8 cellular contexts compared by ENCODE assay signal in the genomic region with DNA sequence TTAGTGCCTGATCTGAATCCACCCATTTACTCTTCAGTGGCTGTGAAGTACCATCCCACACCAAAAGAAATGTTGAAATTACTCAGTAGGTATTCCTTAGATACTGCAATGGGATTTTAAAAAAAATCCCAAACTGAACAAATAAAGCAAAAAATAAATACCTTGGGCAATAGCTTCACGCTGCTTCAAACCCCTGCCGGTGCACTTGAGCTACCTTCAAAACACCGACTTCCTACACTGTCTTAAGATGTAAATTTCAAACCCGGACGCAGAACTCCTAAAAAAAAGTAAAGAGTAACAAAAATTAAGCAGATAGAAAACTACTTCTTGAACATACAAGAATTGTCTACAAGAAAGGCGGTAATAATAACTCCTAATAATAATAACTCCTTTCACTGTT. TPM values are rescaled to one million over a fixed set of nuclear protein-coding genes. Genes with fewer than 3 reads are reported as not detected.
A peak's percentile ranks its signal among the peaks of the same experiment; 100 is the strongest.
DNase-seq lines count a peak whose midpoint lies in the region; ATAC-seq and TF ChIP-seq lines count a peak whose summit lies in the region.

No MANE protein-coding gene starts in this region.

- no peaks in the 10 kb centered on the region for H3K27me3 ChIP-seq in Karpas-422 (ENCODE audit: low read length)

- no peak for TF ChIP-seq CTCF in epithelial cell of esophagus (IDR thresholded peaks at IDR 0.05; ENCODE audit: insufficient read depth, low read depth, low read length, missing control alignments)
- no peak for TF ChIP-seq CTCF in nephron progenitor cell (IDR thresholded peaks at IDR 0.05)

- no peak overlapping the region for H2AFZ ChIP-seq in Karpas-422 (ENCODE audit: low read length)

- H3K9me3 ChIP-seq in Karpas-422 (ENCODE audit: low read length), result no peaks in the 10 kb centered on the region

- peaks cover 19% of the 10 kb centered on the region for H3K4me1 Mint-ChIP-seq in stimulated activated naive CD8-positive, alpha-beta T cell treated with anti-CD3 and anti-CD28 coated beads, Interleukin-15, amount 100 ng/mL, for 72 hours
- H3K4me1 Mint-ChIP-seq in nephron progenitor cell, result peaks cover 47% of the 10 kb centered on the region

- H3K9ac ChIP-seq in Karpas-422 (ENCODE audit: low read length), result no peak overlapping the region

- H3K4me3 ChIP-seq in epithelial cell of esophagus (ENCODE audit: low read length) (peak overlapping the region; percentile 41), Karpas-422 (ENCODE audit: low read length) (no peak overlapping the region)

- H3K36me3 ChIP-seq in Karpas-422 (ENCODE audit: insufficient read depth, low read length), result no peaks in the 10 kb centered on the region

- no peak overlapping the region for H3K4me2 ChIP-seq in Karpas-422 (ENCODE audit: low read depth, low read length, poor library complexity, severe bottlenecking)

- no peaks in the 10 kb centered on the region for H3K4me1 ChIP-seq in Karpas-422 (ENCODE audit: low read length)

- no peak for DNase-seq in stimulated activated naive CD8-positive, alpha-beta T cell treated with anti-CD3 and anti-CD28 coated beads, Interleukin-15, amount 100 ng/mL, for 72 hours
- no peak for DNase-seq in stimulated activated naive CD8-positive, alpha-beta T cell treated with anti-CD3 and anti-CD28 coated beads, Interleukin-15, Interleukin-2, amounts not matched to agents 100 U/mL and 50 U/mL, for 24 hours
- no peak for DNase-seq in epithelial cell of esophagus (ENCODE audit: low read depth)
- DNase-seq in nephron progenitor cell, result no peak
- no peak for DNase-seq in Karpas-422
- no peak for DNase-seq in left colon
- DNase-seq in NCI-H1105 treated with DMSO at 0.1 percent for 48 hours (lab: John Stamatoyannopoulos, UW), result no peak
- no peak for DNase-seq in KG1 (lab: John Stamatoyannopoulos, UW)

- H3K27ac Mint-ChIP-seq in stimulated activated naive CD8-positive, alpha-beta T cell treated with anti-CD3 and anti-CD28 coated beads, Interleukin-15, amount 100 ng/mL, for 72 hours, result no peak overlapping the region
- peak overlapping the region; percentile 92 for H3K27ac Mint-ChIP-seq in nephron progenitor cell

- no peak overlapping the region for H3K27ac ChIP-seq in Karpas-422 (ENCODE audit: low read length)

- H3K9me3 Mint-ChIP-seq in stimulated activated naive CD8-positive, alpha-beta T cell treated with anti-CD3 and anti-CD28 coated beads, Interleukin-15, amount 100 ng/mL, for 72 hours, result peaks cover 3 to 7% of the 10 kb centered on the region in 2 donors
- peaks cover 27% of the 10 kb centered on the region for H3K9me3 Mint-ChIP-seq in nephron progenitor cell

- H4K20me1 ChIP-seq in Karpas-422 (ENCODE audit: insufficient read depth, low read depth, low read length), result no peaks in the 10 kb centered on the region

- H3K27me3 Mint-ChIP-seq in stimulated activated naive CD8-positive, alpha-beta T cell treated with anti-CD3 and anti-CD28 coated beads, Interleukin-15, amount 100 ng/mL, for 72 hours, result peaks cover 63% of the 10 kb centered on the region
- peaks cover 3% of the 10 kb centered on the region for H3K27me3 Mint-ChIP-seq in nephron progenitor cell (ENCODE audit: low read depth, poor library complexity)

- peaks cover 18% of the 10 kb centered on the region for H3K36me3 Mint-ChIP-seq in nephron progenitor cell (ENCODE audit: low read depth)

- peak overlapping the region; percentile 45 to 76 for H3K4me3 Mint-ChIP-seq in stimulated activated naive CD8-positive, alpha-beta T cell treated with anti-CD3 and anti-CD28 coated beads, Interleukin-15, amount 100 ng/mL, for 72 hours
- peak overlapping the region; percentile 87 for H3K4me3 Mint-ChIP-seq in nephron progenitor cell

- no peaks in the 10 kb centered on the region for H3K79me2 ChIP-seq in Karpas-422 (ENCODE audit: low read length)

- no peak for ATAC-seq in stimulated activated naive CD8-positive, alpha-beta T cell treated with anti-CD3 and anti-CD28 coated beads, Interleukin-15, amount 100 ng/mL, for 72 hours
- ATAC-seq in stimulated activated naive CD8-positive, alpha-beta T cell treated with anti-CD3 and anti-CD28 coated beads, Interleukin-15, Interleukin-2, amounts not matched to agents 100 U/mL and 50 U/mL, for 24 hours, result no peak
- ATAC-seq in left colon, result no peak

- no peaks in the 10 kb centered on the region for H3K9me2 ChIP-seq in Karpas-422 (replicated peaks; ENCODE audit: insufficient read depth, low read length)

- intact Hi-C loops in left colon (cut with DNase I, micrococcal nuclease), result no loop called here

RNA-seq across cellular contexts. Expression of gene ABCC9, which starts 0.7 kb away (rescaled TPM):
- not detected in 2 replicates for total RNA-seq in Karpas-422 (2014; rRNA removed; shearing (Covaris generic); ENCODE audit: low replicate concordance)
- 1 to 10 TPM; 1.6 to 5.9 TPM for total RNA-seq in left colon
